ENCODE assay signal across 1 cellular context in the genomic region with DNA sequence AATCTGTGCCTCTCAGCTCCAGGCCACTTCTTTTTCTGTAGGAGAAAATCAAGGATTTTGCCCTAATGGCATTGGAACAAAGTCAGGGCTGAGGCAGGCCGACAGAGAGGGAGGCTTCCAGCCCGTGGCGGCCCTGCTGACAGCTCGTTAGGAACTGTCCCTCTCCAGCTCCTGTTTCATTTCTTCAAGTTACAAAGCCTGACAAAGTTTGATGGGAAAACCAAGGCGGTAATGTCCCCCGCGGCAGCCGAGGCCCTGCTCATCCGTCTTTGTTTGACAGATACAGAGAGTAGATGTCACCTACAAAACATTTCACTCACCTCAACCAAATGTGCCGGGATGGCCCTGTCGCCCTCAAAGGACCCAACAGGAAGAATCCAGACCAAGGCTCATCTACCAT.
TF ChIP-seq lines count a peak whose summit lies in the region.

No MANE protein-coding gene starts in this region.

TF ChIP-seq in SK-N-SH treated with all-trans-retinoic acid at 6 μM for 48 hours, 23 proteins besides CTCF, POLR2A, EP300 and RAD21 (continued from another document):
- TF ChIP-seq BACH2 (CRISPR knock-in tag; IDR thresholded peaks at IDR 0.05; ENCODE audit: borderline replicate concordance): no peak
- TF ChIP-seq ZNF70 (CRISPR knock-in tag; IDR thresholded peaks at IDR 0.05): no peak
- TF ChIP-seq ZFP3 (CRISPR knock-in tag; IDR thresholded peaks at IDR 0.05): no peak
- no peak for TF ChIP-seq TOX (CRISPR knock-in tag; IDR thresholded peaks at IDR 0.05; ENCODE audit: borderline replicate concordance)
- TF ChIP-seq, protein P1, sequence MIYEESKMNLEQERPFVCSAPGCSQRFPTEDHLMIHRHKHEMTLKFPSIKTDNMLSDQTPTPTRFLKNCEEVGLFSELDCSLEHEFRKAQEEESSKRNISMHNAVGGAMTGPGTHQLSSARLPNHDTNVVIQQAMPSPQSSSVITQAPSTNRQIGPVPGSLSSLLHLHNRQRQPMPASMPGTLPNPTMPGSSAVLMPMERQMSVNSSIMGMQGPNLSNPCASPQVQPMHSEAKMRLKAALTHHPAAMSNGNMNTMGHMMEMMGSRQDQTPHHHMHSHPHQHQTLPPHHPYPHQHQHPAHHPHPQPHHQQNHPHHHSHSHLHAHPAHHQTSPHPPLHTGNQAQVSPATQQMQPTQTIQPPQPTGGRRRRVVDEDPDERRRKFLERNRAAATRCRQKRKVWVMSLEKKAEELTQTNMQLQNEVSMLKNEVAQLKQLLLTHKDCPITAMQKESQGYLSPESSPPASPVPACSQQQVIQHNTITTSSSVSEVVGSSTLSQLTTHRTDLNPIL (CRISPR knock-in tag; IDR thresholded peaks at IDR 0.05; ENCODE audit: low read depth): no peak
- TF ChIP-seq ZC3H10 (CRISPR knock-in tag; IDR thresholded peaks at IDR 0.05): no peak
- TF ChIP-seq, protein P2, sequence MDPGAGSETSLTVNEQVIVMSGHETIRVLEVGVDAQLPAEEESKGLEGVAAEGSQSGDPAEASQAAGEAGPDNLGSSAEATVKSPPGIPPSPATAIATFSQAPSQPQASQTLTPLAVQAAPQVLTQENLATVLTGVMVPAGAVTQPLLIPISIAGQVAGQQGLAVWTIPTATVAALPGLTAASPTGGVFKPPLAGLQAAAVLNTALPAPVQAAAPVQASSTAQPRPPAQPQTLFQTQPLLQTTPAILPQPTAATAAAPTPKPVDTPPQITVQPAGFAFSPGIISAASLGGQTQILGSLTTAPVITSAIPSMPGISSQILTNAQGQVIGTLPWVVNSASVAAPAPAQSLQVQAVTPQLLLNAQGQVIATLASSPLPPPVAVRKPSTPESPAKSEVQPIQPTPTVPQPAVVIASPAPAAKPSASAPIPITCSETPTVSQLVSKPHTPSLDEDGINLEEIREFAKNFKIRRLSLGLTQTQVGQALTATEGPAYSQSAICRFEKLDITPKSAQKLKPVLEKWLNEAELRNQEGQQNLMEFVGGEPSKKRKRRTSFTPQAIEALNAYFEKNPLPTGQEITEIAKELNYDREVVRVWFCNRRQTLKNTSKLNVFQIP (CRISPR knock-in tag; IDR thresholded peaks at IDR 0.05; ENCODE audit: borderline replicate concordance, low read depth): no peak
- no peak for TF ChIP-seq PPARA (CRISPR knock-in tag; IDR thresholded peaks at IDR 0.05; ENCODE audit: borderline replicate concordance)
